8 cellular contexts compared by ENCODE assay signal in genomic region chr3:129440648-129441190, GRCh38. TPM values are rescaled to one million over a fixed set of nuclear protein-coding genes. Genes with fewer than 3 reads are reported as not detected.
A peak's percentile ranks its signal among the peaks of the same experiment; 100 is the strongest.
DNase-seq lines count a peak whose midpoint lies in the region; ATAC-seq and TF ChIP-seq lines count a peak whose summit lies in the region.

No MANE protein-coding gene starts in this region.

- intact Hi-C loops in heart left ventricle (cut with DNase I) = loop anchor here in 2 of 10 donors (2.0 to 5.0 kb wide), 2 partner anchors 42 to 186 kb away; no protein-coding TSS in a partner anchor
- intact Hi-C loops in left ventricle myocardium superior (cut with micrococcal nuclease) = no loop called here
- intact Hi-C loops in ascending aorta (cut with DNase I) = loop anchor here (2.0 to 5.0 kb wide), 4 partner anchors 42 to 186 kb away; no protein-coding TSS in a partner anchor
- intact Hi-C loops in lower lobe of right lung (cut with DNase I) = no loop called here
- intact Hi-C loops in uterus (cut with DNase I; ENCODE audit: low total_unique reads) = no loop called here

- H3K27ac ChIP-seq in heart left ventricle (peak overlapping the region; percentile 86 to 98 (median 90)), ascending aorta (peak overlapping the region; percentile 84 to 85), lower lobe of right lung (peak overlapping the region; percentile 91), uterus (peak overlapping the region; percentile 83 to 88)

- TF ChIP-seq POLR2A in heart left ventricle (IDR thresholded peaks at IDR 0.05) (no peak), uterus (IDR thresholded peaks at IDR 0.05) (no peak)

- DNase-seq in heart left ventricle (no peak), left ventricle myocardium superior (no peak), ascending aorta (ENCODE audit: low spot score in 2 of 2) (no peak), lower lobe of right lung (no peak), uterus (no peak), NOMO-1 treated with DMSO at 0.1 percent for 48 hours (lab: John Stamatoyannopoulos, UW; ENCODE audit: unreplicated experiment) (no peak)

- H3K36me3 ChIP-seq in heart left ventricle (peaks cover 0 to 26% (median 23%) of the 10 kb centered on the region in 9 donors), ascending aorta (peaks cover 10 to 19% of the 10 kb centered on the region in 2 donors), lower lobe of right lung (peaks cover 24% of the 10 kb centered on the region), uterus (no peaks in the 10 kb centered on the region)

- no peak for TF ChIP-seq CTCF in heart left ventricle (IDR thresholded peaks at IDR 0.05)
- no peak for TF ChIP-seq CTCF in ascending aorta (IDR thresholded peaks at IDR 0.05)
- no peak for TF ChIP-seq CTCF in lower lobe of right lung (IDR thresholded peaks at IDR 0.05)
- no peak for TF ChIP-seq CTCF in uterus (IDR thresholded peaks at IDR 0.05)

- H3K27me3 ChIP-seq in heart left ventricle (no peaks in the 10 kb centered on the region), ascending aorta (no peaks in the 10 kb centered on the region), lower lobe of right lung (ENCODE audit: low read depth) (no peaks in the 10 kb centered on the region), uterus (no peaks in the 10 kb centered on the region)

- ATAC-seq in heart left ventricle = no peak
- no peak for ATAC-seq in left ventricle myocardium superior
- ATAC-seq in lower lobe of right lung = no peak
- ATAC-seq in HG03565 (IDR thresholded peaks at IDR 0.05; ENCODE audit: unreplicated experiment) = no peak
- ATAC-seq in HG03571 (IDR thresholded peaks at IDR 0.05; ENCODE audit: unreplicated experiment) = no peak

- H3K4me1 ChIP-seq in heart left ventricle (peaks cover 5 to 78% (median 42%) of the 10 kb centered on the region in 12 donors), ascending aorta (peaks cover 16 to 36% of the 10 kb centered on the region in 2 donors), lower lobe of right lung (peaks cover 61% of the 10 kb centered on the region), uterus (peaks cover 12% of the 10 kb centered on the region in 2 donors)

- 11 to 12% (median 12%) methylated on average over 7 of the region's 7 CpGs for WGBS in heart left ventricle, 4 donors

- H3K9me3 ChIP-seq in heart left ventricle = no peaks in the 10 kb centered on the region
- H3K9me3 ChIP-seq in ascending aorta = no peaks in the 10 kb centered on the region
- no peaks in the 10 kb centered on the region for H3K9me3 ChIP-seq in lower lobe of right lung
- H3K9me3 ChIP-seq in uterus = no peaks in the 10 kb centered on the region

- H3K4me3 ChIP-seq in heart left ventricle (peak overlapping the region; percentile 52 to 89 (median 81)), ascending aorta (peak overlapping the region; percentile 84 to 96), lower lobe of right lung (peak overlapping the region; percentile 88), uterus (peak overlapping the region; percentile 71 to 90)

RNA-seq across cellular contexts. Expression of gene IFT122, which starts 0.7 kb away (rescaled TPM):
- total RNA-seq in heart left ventricle = 10 to 100 TPM; 13.1 to 34.2 (median 16.6) TPM
- 10 to 100 TPM in 1 of 2 donors, 1 to 10 TPM in 1; 7.2 to 25.2 TPM for polyA plus RNA-seq in heart left ventricle
- total RNA-seq in left ventricle myocardium superior = 16.8 TPM
- total RNA-seq in ascending aorta = 51.1 TPM
- total RNA-seq in lower lobe of right lung = 29.9 TPM
- 10 to 100 TPM in 3 of 4 donors, 1 to 10 TPM in 1; 4.1 to 70.2 (median 38.6) TPM for total RNA-seq in uterus

RNA-seq across cellular contexts. Expression of gene MBD4, which starts 1.0 kb away (rescaled TPM):
- total RNA-seq in heart left ventricle = 10 to 100 TPM; 13.0 to 26.7 (median 20.6) TPM
- polyA plus RNA-seq in heart left ventricle = 10 to 100 TPM; 10.8 to 42.3 TPM
- 19.8 TPM for total RNA-seq in left ventricle myocardium superior
- 57.6 TPM for total RNA-seq in ascending aorta
- total RNA-seq in lower lobe of right lung = 38.8 TPM
- total RNA-seq in uterus = 10 to 100 TPM; 13.8 to 36.2 (median 20.4) TPM

RNA-seq across cellular contexts. Expression of gene EFCAB12, which starts 12.3 kb away (rescaled TPM):
- total RNA-seq in heart left ventricle (under 1 TPM in 4 of 9 donors, not detected in 5; 0.09 to 0.20 (median 0.14) TPM), left ventricle myocardium superior (not detected), ascending aorta (not detected), lower lobe of right lung (4.8 TPM), uterus (under 1 TPM in 3 of 4 donors, not detected in 1; under 0.01 to 0.76 (median 0.41) TPM)
- under 1 TPM; 0.07 to 0.11 TPM for polyA plus RNA-seq in heart left ventricle
